21 cellular contexts compared by ENCODE assay signal in the genomic region with DNA sequence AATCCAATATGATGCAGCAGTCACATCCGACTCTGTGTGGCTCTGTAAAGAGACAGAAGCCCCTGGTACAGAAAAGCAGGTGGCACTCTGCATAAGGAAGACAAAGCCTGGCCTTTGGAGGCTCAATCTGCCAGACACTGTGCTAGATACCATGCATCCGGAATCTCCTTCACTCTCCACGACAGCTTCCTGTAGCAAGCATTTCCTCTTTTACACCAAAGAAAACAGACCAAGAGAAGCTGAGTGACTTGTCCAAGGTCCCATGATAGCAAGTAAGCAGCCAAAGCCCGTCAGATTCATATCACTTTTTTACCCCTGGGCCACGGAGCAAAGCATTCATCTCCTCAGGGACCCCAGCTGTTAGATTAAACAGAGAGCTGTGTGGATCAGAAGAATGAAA.
DNase-seq lines count a peak whose midpoint lies in the region; ATAC-seq, FAIRE-seq and TF ChIP-seq lines count a peak whose summit lies in the region.
"Had no signal": no experiment of that assay in that cellular context is flagged by ENCODE, and none has a peak within 500 bp of the region (broad histone marks: within the 10 kb centered on the region; RNA-seq: fewer than 3 reads in every experiment).

No MANE protein-coding gene starts in this region.

- WGBS in K562 (ENCODE audit: insufficient coverage, low coverage, missing lambda C conversion rate), result 2% methylated on average over 5 of the region's 5 CpGs

- H3K79me2 ChIP-seq in K562 (ENCODE audit: control insufficient read depth, insufficient read depth, low read length), result no peaks in the 10 kb centered on the region

- no TSS peak for BruUV-seq in K562 (replicated peaks; lab: Mats Ljungman, UMichigan)

- H3K4me1 ChIP-seq in K562 (replicated peaks in 1 of 2; ENCODE audit: control insufficient read depth in 2 of 2, insufficient read depth in 2 of 2, low read length in 2 of 2) (no peaks in the 10 kb centered on the region), neutrophil (ENCODE audit: control insufficient read depth in 1 of 2, insufficient read depth in 1 of 2, low read depth in 1 of 2, low read length in 1 of 2) (peaks cover 7 to 12% of the 10 kb centered on the region in 2 experiments)
- H3K4me1 ChIP-seq: vagina had no signal

- DNase-seq in NOMO-1 treated with DMSO at 0.1 percent for 48 hours (lab: John Stamatoyannopoulos, UW; ENCODE audit: unreplicated experiment), result peak; percentile 16
- no peak for DNase-seq in NOMO-1 treated with dmso at 0.1 percent for 144 hours (lab: John Stamatoyannopoulos, UW; ENCODE audit: unreplicated experiment)
- peak; percentile 28 for DNase-seq in NB4 (ENCODE audit: low read depth)
- no peak for DNase-seq in K562 (ENCODE audit: extremely low read depth in 1 of 4, low spot score in 3 of 4)
- DNase-seq in stimulated activated CD4-positive, alpha-beta T cell treated with anti-CD3 and anti-CD28 coated beads, Interleukin-12 subunit alpha, Interleukin-12 subunit beta, amount 100 ng/mL, for 4 hours, result no peak
- DNase-seq in SHP77 (lab: John Stamatoyannopoulos, UW), result no peak
- DNase-seq: activated CD4-positive, alpha-beta memory T cell treated with anti-CD3 and anti-CD28 coated beads, Interleukin-2, amount 10 ng/mL, durations not matched to agents 7 days and 5 days; activated naive CD4-positive, alpha-beta T cell treated with anti-CD3 and anti-CD28 coated beads, Interleukin-2, amount 10 ng/mL, durations not matched to agents 7 days and 5 days; activated T-cell treated with anti-CD3 and anti-CD28 coated beads, Interleukin-2, amount 50 U/mL, for 1 hour; DMS 273 treated with DMSO at 0.1 percent for 48 hours; hippocampal formation; MG63; NCI-H1930; NCI-H446; NK-92 treated with Interleukin-12 subunit alpha and Interleukin-12 subunit beta, amount 100 ng/mL, for 24 hours; substantia nigra; T-cell had no signal

- intact Hi-C loops in K562 (cut with micrococcal nuclease), result no loop called here

- no peaks in the 10 kb centered on the region for H4K20me1 ChIP-seq in K562 (replicated peaks; ENCODE audit: control insufficient read depth, insufficient read depth, low read length)

- TF ChIP-seq CTCF in NB4 (IDR thresholded peaks at IDR 0.05; ENCODE audit: low read depth, low read length), result no peak
- no peak for TF ChIP-seq CTCF in K562 (IDR thresholded peaks at IDR 0.05 in 2 of 3, conservative IDR thresholded peaks at IDR 0.05 in 1 of 3; ENCODE audit: insufficient read depth in 2 of 3, low read depth in 1 of 3, low read length in 3 of 3)
- TF ChIP-seq CTCF in neutrophil (IDR thresholded peaks at IDR 0.05), result no peak

- in situ Hi-C loops in K562 (cut with MboI), result no loop called here

- no peak for FAIRE-seq in K562 (lab: Jason Lieb, UNC)
- FAIRE-seq: keratinocyte had no signal

- H3K27me3 ChIP-seq in K562 (ENCODE audit: control insufficient read depth in 2 of 2, insufficient read depth in 2 of 2, low read length in 2 of 2) (peaks cover 0 to 21% of the 10 kb centered on the region in 2 experiments; a peak in 2 of 5 replicates), neutrophil (no peaks in the 10 kb centered on the region)
- H3K27me3 ChIP-seq: MG63, vagina had no signal

- CTCF ChIA-PET in K562 (lab: Yijun Ruan, JAX; ENCODE audit: low intra/inter-chr PET ratio), result no interaction called here

- no peaks in the 10 kb centered on the region for H3K36me3 ChIP-seq in K562 (ENCODE audit: control insufficient read depth, insufficient read depth, low read length)
- H3K36me3 ChIP-seq in neutrophil, result no peaks in the 10 kb centered on the region
- H3K36me3 ChIP-seq: MG63, vagina had no signal

- H3K4me3 ChIP-seq in NB4 (ENCODE audit: low read depth, low read length), result no peak overlapping the region
- H3K4me3 ChIP-seq in K562, result no peak overlapping the region
- H3K4me3 ChIP-seq in neutrophil (ENCODE audit: low read depth in 1 of 2, low read length in 1 of 2), result no peak overlapping the region
- H3K4me3 ChIP-seq: MG63, vagina had no signal

- no peak for ATAC-seq in K562
- no peak for ATAC-seq in GM18870 (IDR thresholded peaks at IDR 0.05; ENCODE audit: unreplicated experiment)
- ATAC-seq: T-cell had no signal

- TF ChIP-seq RAD21 in K562 (CRISPR knock-in tag; conservative IDR thresholded peaks at IDR 0.05 in 1 of 2, IDR thresholded peaks at IDR 0.05 in 1 of 2), result no peak

- H3K4me2 ChIP-seq in K562 (ENCODE audit: insufficient read depth, low read length), result no peak overlapping the region

- no peak overlapping the region for H3K27ac ChIP-seq in K562 (ENCODE audit: extremely low read depth, low read depth, low read length)
- peak overlapping the region; percentile 62 for H3K27ac ChIP-seq in neutrophil
- H3K27ac ChIP-seq: vagina had no signal

- TF ChIP-seq POLR2A in NB4 (IDR thresholded peaks at IDR 0.05; ENCODE audit: extremely low read depth, insufficient read length) (no peak), K562 (conservative IDR thresholded peaks at IDR 0.05) (no peak)

- POLR2A ChIA-PET in K562 (lab: Yijun Ruan, JAX), result interaction anchor here (1.2 kb wide), 1 partner anchor 45 kb away, joined by 4 read pairs; no protein-coding TSS in a partner anchor

- no peak overlapping the region for H3K9ac ChIP-seq in K562 (ENCODE audit: insufficient read depth in 1 of 2, low read depth in 2 of 2, low read length in 2 of 2)

- no peak for TF ChIP-seq EP300 in K562 (IDR thresholded peaks at IDR 0.05; ENCODE audit: low read length)

- no peak overlapping the region for H2AFZ ChIP-seq in K562 (ENCODE audit: low read depth, low read length)

- H3K9me1 ChIP-seq in K562 (ENCODE audit: control insufficient read depth, insufficient read depth, low read length), result no peaks in the 10 kb centered on the region

- H3K9me3 ChIP-seq in K562 (replicated peaks; ENCODE audit: control insufficient read depth, insufficient read depth, low read depth, low read length) (no peaks in the 10 kb centered on the region), neutrophil (no peaks in the 10 kb centered on the region)
- H3K9me3 ChIP-seq: vagina had no signal

TF ChIP-seq in K562, 482 proteins besides CTCF, POLR2A, EP300 and RAD21:
- TF ChIP-seq NCOR1 (IDR thresholded peaks at IDR 0.05), result no peak
- TF ChIP-seq MYC (IDR thresholded peaks at IDR 0.05; ENCODE audit: low read depth, low read length), result no peak
- TF ChIP-seq MYC (CRISPR knock-in tag; IDR thresholded peaks at IDR 0.05; ENCODE audit: borderline replicate concordance, low read depth), result no peak
- no peak for TF ChIP-seq PHTF2 (CRISPR knock-in tag; IDR thresholded peaks at IDR 0.05)
- no peak for TF ChIP-seq NFATC3 (IDR thresholded peaks at IDR 0.05)
- TF ChIP-seq SPI1 (IDR thresholded peaks at IDR 0.05; ENCODE audit: borderline replicate concordance, low read depth, low read length), result 0 out of 2 replicates have a peak, but pooled peaks have one; percentile 10
- TF ChIP-seq, protein P1, sequence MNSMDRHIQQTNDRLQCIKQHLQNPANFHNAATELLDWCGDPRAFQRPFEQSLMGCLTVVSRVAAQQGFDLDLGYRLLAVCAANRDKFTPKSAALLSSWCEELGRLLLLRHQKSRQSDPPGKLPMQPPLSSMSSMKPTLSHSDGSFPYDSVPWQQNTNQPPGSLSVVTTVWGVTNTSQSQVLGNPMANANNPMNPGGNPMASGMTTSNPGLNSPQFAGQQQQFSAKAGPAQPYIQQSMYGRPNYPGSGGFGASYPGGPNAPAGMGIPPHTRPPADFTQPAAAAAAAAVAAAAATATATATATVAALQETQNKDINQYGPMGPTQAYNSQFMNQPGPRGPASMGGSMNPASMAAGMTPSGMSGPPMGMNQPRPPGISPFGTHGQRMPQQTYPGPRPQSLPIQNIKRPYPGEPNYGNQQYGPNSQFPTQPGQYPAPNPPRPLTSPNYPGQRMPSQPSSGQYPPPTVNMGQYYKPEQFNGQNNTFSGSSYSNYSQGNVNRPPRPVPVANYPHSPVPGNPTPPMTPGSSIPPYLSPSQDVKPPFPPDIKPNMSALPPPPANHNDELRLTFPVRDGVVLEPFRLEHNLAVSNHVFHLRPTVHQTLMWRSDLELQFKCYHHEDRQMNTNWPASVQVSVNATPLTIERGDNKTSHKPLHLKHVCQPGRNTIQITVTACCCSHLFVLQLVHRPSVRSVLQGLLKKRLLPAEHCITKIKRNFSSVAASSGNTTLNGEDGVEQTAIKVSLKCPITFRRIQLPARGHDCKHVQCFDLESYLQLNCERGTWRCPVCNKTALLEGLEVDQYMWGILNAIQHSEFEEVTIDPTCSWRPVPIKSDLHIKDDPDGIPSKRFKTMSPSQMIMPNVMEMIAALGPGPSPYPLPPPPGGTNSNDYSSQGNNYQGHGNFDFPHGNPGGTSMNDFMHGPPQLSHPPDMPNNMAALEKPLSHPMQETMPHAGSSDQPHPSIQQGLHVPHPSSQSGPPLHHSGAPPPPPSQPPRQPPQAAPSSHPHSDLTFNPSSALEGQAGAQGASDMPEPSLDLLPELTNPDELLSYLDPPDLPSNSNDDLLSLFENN (IDR thresholded peaks at IDR 0.05; ENCODE audit: low read depth in 2 of 2, low read length in 2 of 2), result no peak
- TF ChIP-seq, protein P2, sequence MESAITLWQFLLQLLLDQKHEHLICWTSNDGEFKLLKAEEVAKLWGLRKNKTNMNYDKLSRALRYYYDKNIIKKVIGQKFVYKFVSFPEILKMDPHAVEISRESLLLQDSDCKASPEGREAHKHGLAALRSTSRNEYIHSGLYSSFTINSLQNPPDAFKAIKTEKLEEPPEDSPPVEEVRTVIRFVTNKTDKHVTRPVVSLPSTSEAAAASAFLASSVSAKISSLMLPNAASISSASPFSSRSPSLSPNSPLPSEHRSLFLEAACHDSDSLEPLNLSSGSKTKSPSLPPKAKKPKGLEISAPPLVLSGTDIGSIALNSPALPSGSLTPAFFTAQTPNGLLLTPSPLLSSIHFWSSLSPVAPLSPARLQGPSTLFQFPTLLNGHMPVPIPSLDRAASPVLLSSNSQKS (CRISPR knock-in tag; IDR thresholded peaks at IDR 0.05), result no peak
- no peak for TF ChIP-seq ZNF76 (CRISPR knock-in tag; IDR thresholded peaks at IDR 0.05; ENCODE audit: borderline replicate concordance)

Comparison
In these comparisons a context has a peak if more than half of its experiments do, and no peak if none do; other contexts are left out.
1. DNase-seq: peak in NOMO-1 treated with DMSO at 0.1 percent for 48 hours (single experiment) and NB4 (single experiment); none in NOMO-1 treated with dmso at 0.1 percent for 144 hours (single experiment), K562 (0 of 4), stimulated activated CD4-positive, alpha-beta T cell treated with anti-CD3 and anti-CD28 coated beads, Interleukin-12 subunit alpha, Interleukin-12 subunit beta, amount 100 ng/mL, for 4 hours (single experiment) and SHP77 (0 of 2).